In genomic region chr20:11153819-11154218, GRCh38 we compare ENCODE assay signal across 20 cellular contexts.
DNase-seq lines count a peak whose midpoint lies in the region; TF ChIP-seq lines count a peak whose summit lies in the region.
"Had no signal": no experiment of that assay in that cellular context is flagged by ENCODE, and none has a peak within 500 bp of the region (broad histone marks: within the 10 kb centered on the region; RNA-seq: fewer than 3 reads in every experiment).

No MANE protein-coding gene starts in this region.

- no peak for TF ChIP-seq CTCF in fibroblast of the aortic adventitia (IDR thresholded peaks at IDR 0.05; ENCODE audit: insufficient read depth, low read length)

- peaks cover 6% of the 10 kb centered on the region for H3K9me3 ChIP-seq in adipocyte (ENCODE audit: control insufficient read depth, low read length)
- H3K9me3 ChIP-seq: BE2C, prostate gland, uterus had no signal

- no peaks in the 10 kb centered on the region for H3K36me3 ChIP-seq in adipocyte (ENCODE audit: control insufficient read depth, insufficient read depth, low read length, severe bottlenecking)
- H3K36me3 ChIP-seq: BE2C, heart left ventricle, left lung, prostate gland, uterus had no signal

- H3K4me3 ChIP-seq in adipocyte (ENCODE audit: low read length) = no peak overlapping the region
- H3K4me3 ChIP-seq in fibroblast of the aortic adventitia (ENCODE audit: low read depth, low read length) = no peak overlapping the region
- H3K4me3 ChIP-seq: heart left ventricle, left lung, prostate gland, uterus had no signal

- DNase-seq in GM03348 (ENCODE audit: low spot score) = peak; percentile 15
- DNase-seq in adipocyte (ENCODE audit: low read depth) = peak; percentile 74
- peak; percentile 44 for DNase-seq in fibroblast of the aortic adventitia (ENCODE audit: low read depth)
- no peak for DNase-seq in stimulated activated CD4-positive, alpha-beta T cell treated with anti-CD3 and anti-CD28 coated beads, Interleukin-12 subunit alpha, Interleukin-12 subunit beta, amount 100 ng/mL, for 4 hours
- no peak for DNase-seq in activated CD8-positive, alpha-beta memory T cell treated with anti-CD3 and anti-CD28 coated beads for 24 hours
- DNase-seq in midbrain (lab: John Stamatoyannopoulos, UW) = no peak
- no peak for DNase-seq in ureter (ENCODE audit: low spot score)
- DNase-seq: activated CD4-positive, alpha-beta T cell treated with anti-CD3 and anti-CD28 coated beads for 48 hours; BE2C; DMS79 treated with DMSO at 0.1 percent for 48 hours; heart left ventricle; Kasumi-1; left lung; NCI-H1092; NCI-H2029; NCI-H446 treated with DMSO at 0.1 percent for 48 hours; NK-92 treated with Interleukin-12 subunit alpha and Interleukin-12 subunit beta, amount 100 ng/mL, for 24 hours; T-helper 17 cell; uterus had no signal

- H3K9ac ChIP-seq in adipocyte (ENCODE audit: low read length) = no peak overlapping the region

- H3K27me3 ChIP-seq in adipocyte (replicated peaks; ENCODE audit: control insufficient read depth, insufficient read depth, low read length) = no peaks in the 10 kb centered on the region
- H3K27me3 ChIP-seq: BE2C, heart left ventricle, left lung, uterus had no signal

- no peaks in the 10 kb centered on the region for H3K4me1 ChIP-seq in adipocyte (ENCODE audit: control insufficient read depth, insufficient read depth, low read length)
- H3K4me1 ChIP-seq: BE2C, left lung, prostate gland, uterus had no signal

Comparison
In these comparisons a context has a peak if more than half of its experiments do, and no peak if none do; other contexts are left out.
1. DNase-seq: peak in GM03348 (single experiment), adipocyte (single experiment) and fibroblast of the aortic adventitia (single experiment); none in stimulated activated CD4-positive, alpha-beta T cell treated with anti-CD3 and anti-CD28 coated beads, Interleukin-12 subunit alpha, Interleukin-12 subunit beta, amount 100 ng/mL, for 4 hours (single experiment), activated CD8-positive, alpha-beta memory T cell treated with anti-CD3 and anti-CD28 coated beads for 24 hours (single experiment), midbrain (single experiment) and ureter (single experiment).